11 cellular contexts compared by ENCODE assay signal in genomic region chr2:174753038-174753633, GRCh38. TPM values are rescaled to one million over a fixed set of nuclear protein-coding genes. Genes with fewer than 3 reads are reported as not detected.
DNase-seq lines count a peak whose midpoint lies in the region; ATAC-seq and TF ChIP-seq lines count a peak whose summit lies in the region.
"Had no signal": no experiment of that assay in that cellular context is flagged by ENCODE, and none has a peak within 500 bp of the region (broad histone marks: within the 10 kb centered on the region; RNA-seq: fewer than 3 reads in every experiment).

No MANE protein-coding gene starts in this region.

- no peak overlapping the region for H3K27ac ChIP-seq in gastroesophageal sphincter
- H3K27ac ChIP-seq in breast epithelium, result no peak overlapping the region

- TF ChIP-seq EP300 in gastroesophageal sphincter (IDR thresholded peaks at IDR 0.05), result no peak

- H3K27me3 ChIP-seq in GM06990 (replicated peaks; ENCODE audit: control insufficient read depth, insufficient read depth, low read length), result no peaks in the 10 kb centered on the region
- no peaks in the 10 kb centered on the region for H3K27me3 ChIP-seq in gastroesophageal sphincter
- no peaks in the 10 kb centered on the region for H3K27me3 ChIP-seq in breast epithelium

- peaks cover 0 to 5% (median 0%) of the 10 kb centered on the region in 3 donors for H3K4me1 ChIP-seq in gastroesophageal sphincter
- H3K4me1 ChIP-seq in breast epithelium, result no peaks in the 10 kb centered on the region

- H3K4me3 ChIP-seq in GM06990 (replicated peaks; ENCODE audit: low read depth, low read length) (no peak overlapping the region), gastroesophageal sphincter (no peak overlapping the region), breast epithelium (no peak overlapping the region)
- H3K4me3 ChIP-seq: lung had no signal

- 86 to 87% methylated on average over 1 to 8 of the region's 13 CpGs for WGBS in gastroesophageal sphincter (ENCODE audit: low coverage in 1 of 2), 2 donors

- H3K27me3 Mint-ChIP-seq in IgD-negative memory B cell, result peaks cover 11% of the 10 kb centered on the region
- H3K27me3 Mint-ChIP-seq in central memory CD8-positive, alpha-beta T cell, result no peaks in the 10 kb centered on the region

- H3K27ac Mint-ChIP-seq in IgD-negative memory B cell, result peak overlapping the region; percentile 85 to 99 (median 99)
- H3K27ac Mint-ChIP-seq in central memory CD8-positive, alpha-beta T cell (ENCODE audit: low read depth), result peak overlapping the region; percentile 95

- intact Hi-C loops in breast epithelium (cut with DNase I; ENCODE audit: low total_unique reads), result no loop called here

- no peaks in the 10 kb centered on the region for H3K9me3 ChIP-seq in gastroesophageal sphincter
- no peaks in the 10 kb centered on the region for H3K9me3 ChIP-seq in breast epithelium

- H3K36me3 ChIP-seq in GM06990 (ENCODE audit: control insufficient read depth, insufficient read depth, low read length) (no peaks in the 10 kb centered on the region), gastroesophageal sphincter (no peaks in the 10 kb centered on the region), breast epithelium (no peaks in the 10 kb centered on the region)

- TF ChIP-seq CTCF in GM06990 (IDR thresholded peaks at IDR 0.05; ENCODE audit: insufficient read depth, low read length, poor library complexity, severe bottlenecking) (no peak), gastroesophageal sphincter (IDR thresholded peaks at IDR 0.05) (no peak), breast epithelium (IDR thresholded peaks at IDR 0.05) (no peak)

- no peaks in the 10 kb centered on the region for H3K9me3 Mint-ChIP-seq in IgD-negative memory B cell
- H3K9me3 Mint-ChIP-seq in central memory CD8-positive, alpha-beta T cell, result no peaks in the 10 kb centered on the region

- DNase-seq in GM06990 (ENCODE audit: extremely low read depth, insufficient read length) (peak; percentile 53), NCI-H748 treated with DMSO at 0.1 percent for 48 hours (lab: John Stamatoyannopoulos, UW) (no peak), breast epithelium (ENCODE audit: low spot score in 2 of 2) (no peak), DMS153 treated with DMSO at 0.1 percent for 48 hours (lab: John Stamatoyannopoulos, UW; ENCODE audit: unreplicated experiment) (no peak)
- DNase-seq in central memory CD8-positive, alpha-beta T cell (ENCODE audit: low spot score in 2 of 2), result peak; percentile 30 to 69
- DNase-seq: DND-41, NCI-H345 had no signal

- H3K4me3 Mint-ChIP-seq in IgD-negative memory B cell, result peak overlapping the region; percentile 9 to 79 (median 54)
- peak overlapping the region; percentile 67 for H3K4me3 Mint-ChIP-seq in central memory CD8-positive, alpha-beta T cell

- no peaks in the 10 kb centered on the region for H3K36me3 Mint-ChIP-seq in IgD-negative memory B cell
- H3K36me3 Mint-ChIP-seq in central memory CD8-positive, alpha-beta T cell (ENCODE audit: insufficient read depth), result peaks cover 7% of the 10 kb centered on the region

- TF ChIP-seq POLR2A in gastroesophageal sphincter (IDR thresholded peaks at IDR 0.05) (no peak), breast epithelium (IDR thresholded peaks at IDR 0.05) (no peak)

- peak; percentile 42 for ATAC-seq in GM21360 (IDR thresholded peaks at IDR 0.05; ENCODE audit: unreplicated experiment)
- peak; percentile 69 for ATAC-seq in central memory CD8-positive, alpha-beta T cell (replicated peaks; ENCODE audit: extremely low read depth, poor library complexity, severe bottlenecking)
- ATAC-seq in gastroesophageal sphincter, result no peak

- peaks cover 29 to 43% (median 34%) of the 10 kb centered on the region in 3 donors for H3K4me1 Mint-ChIP-seq in IgD-negative memory B cell
- H3K4me1 Mint-ChIP-seq in central memory CD8-positive, alpha-beta T cell, result peaks cover 40% of the 10 kb centered on the region

RNA-seq across cellular contexts. Expression of gene CHRNA1, which starts 11.1 kb away (rescaled TPM):
- 0.40 TPM for polyA plus RNA-seq in IgD-negative memory B cell
- total RNA-seq in gastroesophageal sphincter (not detected), breast epithelium (1 to 10 TPM in 1 of 3 donors, not detected in 2; 8.2 TPM)
- total RNA-seq: lung had no signal

Comparison
In these comparisons a context has a peak if more than half of its experiments do, and no peak if none do; other contexts are left out.
1. DNase-seq: peak in GM06990 (single experiment) and central memory CD8-positive, alpha-beta T cell (2 of 2); none in NCI-H748 treated with DMSO at 0.1 percent for 48 hours (single experiment), breast epithelium (0 of 2) and DMS153 treated with DMSO at 0.1 percent for 48 hours (single experiment).